ENCODE assay signal across 8 cellular contexts in the genomic region with DNA sequence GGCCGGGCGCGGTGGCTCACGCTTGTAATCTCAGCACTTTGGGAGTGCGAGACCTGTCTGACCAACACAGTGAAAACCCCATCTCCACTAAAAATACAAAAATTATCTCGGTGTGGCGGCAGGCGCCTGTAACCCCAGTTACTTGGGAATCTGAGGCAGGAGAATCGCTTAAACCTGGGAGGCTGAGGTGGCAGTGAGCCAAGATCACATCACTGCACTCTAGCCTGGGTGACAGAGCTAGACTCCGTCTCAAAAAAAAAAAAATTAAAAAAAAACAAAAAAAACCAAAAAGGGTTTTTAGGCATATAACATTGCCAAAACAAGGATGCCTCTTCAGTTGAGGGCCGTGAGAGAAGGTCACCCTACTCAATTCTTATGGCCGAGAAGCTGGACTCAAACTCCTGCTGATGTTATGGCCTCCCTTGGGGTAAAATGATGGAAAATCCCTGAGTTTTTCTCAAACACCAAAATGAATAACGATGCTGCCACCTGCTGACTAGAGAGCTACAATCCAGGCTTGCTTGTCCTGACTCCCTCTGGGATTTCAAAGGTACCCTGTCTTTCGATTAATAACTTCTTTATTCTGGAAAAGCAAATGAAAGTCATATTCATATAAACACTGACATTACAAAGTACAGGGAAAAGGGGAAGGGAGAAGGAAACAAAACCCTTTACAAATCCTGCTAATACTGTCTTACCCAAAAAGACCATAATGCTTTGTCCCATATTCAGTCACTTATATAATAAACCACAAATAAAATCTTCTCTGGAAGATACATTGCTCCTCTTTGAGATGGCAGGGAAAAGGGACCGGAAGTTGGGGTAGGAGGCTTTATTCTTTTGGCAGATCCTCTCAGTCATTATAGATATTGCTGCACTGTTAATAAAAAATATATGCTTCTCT. TPM values are rescaled to one million over a fixed set of nuclear protein-coding genes. Genes with fewer than 3 reads are reported as not detected.
DNase-seq lines count a peak whose midpoint lies in the region; ATAC-seq and TF ChIP-seq lines count a peak whose summit lies in the region.

No MANE protein-coding gene starts in this region.

- H3K79me2 ChIP-seq in Loucy (ENCODE audit: insufficient read depth, low read length) = no peaks in the 10 kb centered on the region
- H3K79me2 ChIP-seq in SU-DHL-6 (ENCODE audit: insufficient read depth, low read length) = no peaks in the 10 kb centered on the region

- no peak overlapping the region for H3K4me2 ChIP-seq in Loucy (ENCODE audit: low read depth, low read length, poor library complexity, severe bottlenecking)
- no peak overlapping the region for H3K4me2 ChIP-seq in SU-DHL-6 (ENCODE audit: low read depth, low read length, poor library complexity, severe bottlenecking)

- H3K36me3 ChIP-seq in Loucy (ENCODE audit: insufficient read depth, low read length) = no peaks in the 10 kb centered on the region
- H3K36me3 ChIP-seq in SU-DHL-6 (ENCODE audit: low read length) = no peaks in the 10 kb centered on the region

- H3K9me3 ChIP-seq in Loucy (ENCODE audit: insufficient read depth, low read depth, low read length) (no peaks in the 10 kb centered on the region), SU-DHL-6 (ENCODE audit: insufficient read depth, low read length) (no peaks in the 10 kb centered on the region)

- DNase-seq in activated CD8-positive, alpha-beta memory T cell treated with anti-CD3 and anti-CD28 coated beads for 24 hours = peak; percentile 60
- DNase-seq in activated CD8-positive, alpha-beta memory T cell treated with anti-CD3 and anti-CD28 coated beads, Interleukin-2, amount 50 U/mL, for 48 hours = no peak
- DNase-seq in epithelial cell of prostate (ENCODE audit: low read depth, low spot score) (no peak), myocyte (ENCODE audit: low read depth) (peak; percentile 84)
- DNase-seq in effector CD8-positive, alpha-beta T cell (lab: John Stamatoyannopoulos, UW) = no peak

- H2AFZ ChIP-seq in Loucy (ENCODE audit: low read length) = no peak overlapping the region
- H2AFZ ChIP-seq in SU-DHL-6 (ENCODE audit: low read depth, low read length, severe bottlenecking) = no peak overlapping the region

- H3K4me3 ChIP-seq in Loucy (ENCODE audit: low read length, poor library complexity, severe bottlenecking) = no peak overlapping the region
- no peak overlapping the region for H3K4me3 ChIP-seq in SU-DHL-6 (ENCODE audit: insufficient read depth, low read length, poor library complexity, severe bottlenecking)

- ATAC-seq in GM19452 (IDR thresholded peaks at IDR 0.05; ENCODE audit: unreplicated experiment) = no peak

- no peaks in the 10 kb centered on the region for H3F3A ChIP-seq in Loucy (ENCODE audit: low read depth)
- H3F3A ChIP-seq in SU-DHL-6 (ENCODE audit: insufficient read depth) = 0 out of 2 replicates have a peak, but pooled peaks cover 4% of the 10 kb centered on the region

- H3K9me2 ChIP-seq in Loucy (replicated peaks; ENCODE audit: low read depth, low read length) (no peaks in the 10 kb centered on the region), SU-DHL-6 (replicated peaks; ENCODE audit: insufficient read depth, low read length) (no peaks in the 10 kb centered on the region)

- H3K27ac ChIP-seq in SU-DHL-6 (ENCODE audit: low read depth, low read length) = no peak overlapping the region
- H3K27ac ChIP-seq in epithelial cell of prostate = peak overlapping the region; percentile 45

- TF ChIP-seq CTCF in Loucy (conservative IDR thresholded peaks at IDR 0.05; ENCODE audit: low read length) (peak; percentile 89), SU-DHL-6 (IDR thresholded peaks at IDR 0.05; ENCODE audit: insufficient read depth, low read length, poor library complexity, severe bottlenecking) (peak; percentile 42)

- no peaks in the 10 kb centered on the region for H3K27me3 ChIP-seq in Loucy (ENCODE audit: insufficient read depth, low read length, poor library complexity, severe bottlenecking)
- no peaks in the 10 kb centered on the region for H3K27me3 ChIP-seq in SU-DHL-6 (ENCODE audit: low read length)

- H3K4me1 ChIP-seq in Loucy (ENCODE audit: insufficient read depth, low read length, poor library complexity, severe bottlenecking) = no peaks in the 10 kb centered on the region

- H4K20me1 ChIP-seq in Loucy (ENCODE audit: insufficient read depth, low read length, poor library complexity, severe bottlenecking) (no peaks in the 10 kb centered on the region), SU-DHL-6 (ENCODE audit: low read depth, low read length) (no peaks in the 10 kb centered on the region)

- no peak overlapping the region for H3K9ac ChIP-seq in Loucy (ENCODE audit: low read depth, low read length, poor library complexity, severe bottlenecking)
- H3K9ac ChIP-seq in SU-DHL-6 (ENCODE audit: low read length) = no peak overlapping the region

RNA-seq across cellular contexts. Expression of gene RAB42, which starts 10.7 kb away (rescaled TPM):
- 1.2 and 2.0 TPM in 2 replicates for total RNA-seq in myocyte
- 0.95 TPM for polyA plus RNA-seq in myocyte (2012)

RNA-seq across cellular contexts. Expression of gene TAF12, which starts 40.1 kb away (rescaled TPM):
- total RNA-seq in myocyte = 44.7 and 58.6 TPM in 2 replicates
- 33.7 TPM for polyA plus RNA-seq in myocyte (2012)

RNA-seq across cellular contexts. Expression of gene RNU11, which starts 45.6 kb away (rescaled TPM):
- not detected in 2 replicates for total RNA-seq in myocyte
- not detected for polyA plus RNA-seq in myocyte (2012)

RNA-seq across cellular contexts. Expression of gene TRNAU1AP, which starts 49.9 kb away (rescaled TPM):
- total RNA-seq in myocyte = 16.8 and 23.0 TPM in 2 replicates
- 23.3 TPM for polyA plus RNA-seq in myocyte (2012)

Comparison
In these comparisons a context has a peak if more than half of its experiments do, and no peak if none do; other contexts are left out.
1. DNase-seq: peak in activated CD8-positive, alpha-beta memory T cell treated with anti-CD3 and anti-CD28 coated beads for 24 hours (single experiment) and myocyte (single experiment); none in activated CD8-positive, alpha-beta memory T cell treated with anti-CD3 and anti-CD28 coated beads, Interleukin-2, amount 50 U/mL, for 48 hours (single experiment), epithelial cell of prostate (single experiment) and effector CD8-positive, alpha-beta T cell (single experiment).